In genomic region chr10:129968937-129969527, GRCh38 we compare ENCODE assay signal across 8 cellular contexts. TPM values are rescaled to one million over a fixed set of nuclear protein-coding genes. Genes with fewer than 3 reads are reported as not detected.
A peak's percentile ranks its signal among the peaks of the same experiment; 100 is the strongest.
DNase-seq lines count a peak whose midpoint lies in the region; ATAC-seq, FAIRE-seq and TF ChIP-seq lines count a peak whose summit lies in the region.

No MANE protein-coding gene starts in this region.

- H3K27me3 Mint-ChIP-seq in activated T-helper 17 cell treated with anti-CD3 and anti-CD28 coated beads, Interleukin-2, amount 50 U/mL, for 72 hours = peaks cover 37% of the 10 kb centered on the region

- peaks cover 8% of the 10 kb centered on the region for H3K36me3 Mint-ChIP-seq in activated T-helper 17 cell treated with anti-CD3 and anti-CD28 coated beads, Interleukin-2, amount 50 U/mL, for 72 hours (ENCODE audit: low read depth)

- peak; percentile 78 to 85 for DNase-seq in cardiac muscle cell (ENCODE audit: low read depth in 1 of 2, low spot score in 1 of 2)
- no peak for DNase-seq in cardiac septum (ENCODE audit: low spot score)
- DNase-seq in astrocyte of the hippocampus (ENCODE audit: low read depth, low spot score) = peak; percentile 50
- no peak for DNase-seq in left lobe of liver (ENCODE audit: low spot score)
- DNase-seq in urothelium cell line (ENCODE audit: low spot score) = peak; percentile 56
- DNase-seq in NCI-H2196 treated with DMSO at 0.1 percent for 48 hours (lab: John Stamatoyannopoulos, UW; ENCODE audit: unreplicated experiment) = no peak
- DNase-seq in Ammon's horn (ENCODE audit: low spot score) = no peak

- H3K27ac ChIP-seq in cardiac muscle cell = no peak overlapping the region

- H3K4me1 Mint-ChIP-seq in activated T-helper 17 cell treated with anti-CD3 and anti-CD28 coated beads, Interleukin-2, amount 50 U/mL, for 72 hours = no peaks in the 10 kb centered on the region

- peak; percentile 56 for ATAC-seq in left lobe of liver
- ATAC-seq in activated T-helper 17 cell treated with anti-CD3 and anti-CD28 coated beads, Interleukin-2, amount 50 U/mL, for 72 hours (replicated peaks) = no peak

- intact Hi-C loops in cardiac septum (cut with DNase I) = loop anchor here (1.0 to 5.0 kb wide), 3 partner anchors 77 to 937 kb away; no protein-coding TSS in a partner anchor

- no peaks in the 10 kb centered on the region for H3K9me3 ChIP-seq in cardiac muscle cell (ENCODE audit: low read depth)

- FAIRE-seq in urothelium cell line (lab: Jason Lieb, UNC) = no peak

- no peak overlapping the region for H3K27ac Mint-ChIP-seq in activated T-helper 17 cell treated with anti-CD3 and anti-CD28 coated beads, Interleukin-2, amount 50 U/mL, for 72 hours

- H3K36me3 ChIP-seq in cardiac muscle cell = no peaks in the 10 kb centered on the region

- peak; percentile 90 for TF ChIP-seq CTCF in cardiac muscle cell (IDR thresholded peaks at IDR 0.05; ENCODE audit: low read depth, low read length)

- H3K9me3 Mint-ChIP-seq in activated T-helper 17 cell treated with anti-CD3 and anti-CD28 coated beads, Interleukin-2, amount 50 U/mL, for 72 hours = no peaks in the 10 kb centered on the region

- no peak overlapping the region for H3K4me3 Mint-ChIP-seq in activated T-helper 17 cell treated with anti-CD3 and anti-CD28 coated beads, Interleukin-2, amount 50 U/mL, for 72 hours

- H3K4me3 ChIP-seq in cardiac muscle cell = peak overlapping the region; percentile 16

- H3K27me3 ChIP-seq in cardiac muscle cell = peaks cover 98% of the 10 kb centered on the region

- peaks cover 11% of the 10 kb centered on the region for H3K4me1 ChIP-seq in cardiac muscle cell (ENCODE audit: low read depth)

RNA-seq across cellular contexts. Expression of gene EBF3, which starts 5.0 kb away (rescaled TPM):
- 2.2 and 2.8 TPM in 2 replicates for total RNA-seq in cardiac muscle cell
- 0.12 and 0.61 TPM in 2 replicates for polyA plus RNA-seq in cardiac muscle cell
- total RNA-seq in cardiac septum = 5.8 TPM
- total RNA-seq in left lobe of liver = not detected
- total RNA-seq in activated T-helper 17 cell treated with anti-CD3 and anti-CD28 coated beads, Interleukin-2, amount 50 U/mL, for 72 hours = not detected

Comparison
In these comparisons a context has a peak if more than half of its experiments do, and no peak if none do; other contexts are left out.
1. DNase-seq: peak in cardiac muscle cell (2 of 2), astrocyte of the hippocampus (single experiment) and urothelium cell line (single experiment); none in cardiac septum (single experiment), left lobe of liver (single experiment), NCI-H2196 treated with DMSO at 0.1 percent for 48 hours (single experiment) and Ammon's horn (single experiment).